Comparison of ENCODE assay signal across 1 cellular context in genomic region chr2:74958277-74959105, GRCh38.
A peak's percentile ranks its signal among the peaks of the same experiment; 100 is the strongest.
TF ChIP-seq lines count a peak whose summit lies in the region.

TSS of gene POLE4 (plus strand) at chr2:74958643. CDS start at chr2:74958680, 37 bp downstream.

TF ChIP-seq in K562, 482 proteins besides CTCF, POLR2A, EP300 and RAD21 (continued from another document and continues in another):
- TF ChIP-seq POLR2B (IDR thresholded peaks at IDR 0.05; ENCODE audit: low read depth, partially characterized antibody) (peak; percentile 95), ELF4 (CRISPR knock-in tag; IDR thresholded peaks at IDR 0.05) (0 out of 2 replicates have a peak, but pooled peaks have one; percentile 54), HNRNPLL (IDR thresholded peaks at IDR 0.05; ENCODE audit: low read depth, low read length, poor library complexity, severe bottlenecking) (peak; percentile 84), CREBBP (IDR thresholded peaks at IDR 0.05; ENCODE audit: low read depth, low read length) (no peak), MYNN (IDR thresholded peaks at IDR 0.05) (no peak), MYNN (CRISPR knock-in tag; IDR thresholded peaks at IDR 0.05) (no peak), FOXM1 (IDR thresholded peaks at IDR 0.05; ENCODE audit: low read depth) (no peak), FOXM1 (CRISPR knock-in tag; IDR thresholded peaks at IDR 0.05; ENCODE audit: low read depth) (peak; percentile 93), E2F1 (CRISPR knock-in tag; IDR thresholded peaks at IDR 0.05) (peak; percentile 98), ELK1 (CRISPR knock-in tag; IDR thresholded peaks at IDR 0.05) (no peak), MGA (IDR thresholded peaks at IDR 0.05) (peak; percentile 100), ZBTB11 (CRISPR knock-in tag; IDR thresholded peaks at IDR 0.05) (peak in 1 of 3 experiments; percentile 75; a peak in 2 of 6 replicates), ATF2 (CRISPR knock-in tag; IDR thresholded peaks at IDR 0.05) (peak; percentile 67; the same call in 1 of the 2 replicates), TSHZ1 (CRISPR knock-in tag; IDR thresholded peaks at IDR 0.05) (0 out of 2 replicates have a peak, but pooled peaks have one; percentile 7), HES1 (IDR thresholded peaks at IDR 0.05; ENCODE audit: low read depth) (peak; percentile 89), CEBPG (CRISPR knock-in tag; IDR thresholded peaks at IDR 0.05) (peak; percentile 26; the same call in 1 of the 2 replicates), CEBPG (tag; conservative IDR thresholded peaks at IDR 0.05 in 1 of 2, IDR thresholded peaks at IDR 0.05 in 1 of 2) (no peak; a peak in 2 of 4 replicates), L3MBTL2 (IDR thresholded peaks at IDR 0.05) (peak; percentile 100), RBM17 (IDR thresholded peaks at IDR 0.05; ENCODE audit: borderline replicate concordance, low read depth, low read length) (no peak), AFF1 (IDR thresholded peaks at IDR 0.05; ENCODE audit: low read depth in 1 of 2, partially characterized antibody in 2 of 2) (peak in 1 of 2 experiments; percentile 5), SP1 (CRISPR knock-in tag; IDR thresholded peaks at IDR 0.05) (peak; percentile 56; the same call in 1 of the 2 replicates), TRIM24 (IDR thresholded peaks at IDR 0.05) (peak; percentile 47 to 68; a peak in 2 of 4 replicates), PHF8 (IDR thresholded peaks at IDR 0.05; ENCODE audit: borderline replicate concordance, low read length) (peak; percentile 93)
